8 cellular contexts compared by ENCODE assay signal in genomic region chr10:5888843-5889623, GRCh38. TPM values are rescaled to one million over a fixed set of nuclear protein-coding genes. Genes with fewer than 3 reads are reported as not detected.
DNase-seq lines count a peak whose midpoint lies in the region; ATAC-seq and TF ChIP-seq lines count a peak whose summit lies in the region.

No MANE protein-coding gene starts in this region.

- H3K36me3 Mint-ChIP-seq in brain, result peaks cover 37% of the 10 kb centered on the region

- H3K4me1 Mint-ChIP-seq in brain, result peaks cover 51% of the 10 kb centered on the region

- peak overlapping the region; percentile 95 to 99 (median 98) for H3K4me3 Mint-ChIP-seq in brain

- H3K27me3 Mint-ChIP-seq in brain, result no peaks in the 10 kb centered on the region

- peak; percentile 31 for ATAC-seq in HG03439 (IDR thresholded peaks at IDR 0.05; ENCODE audit: unreplicated experiment)

- no peaks in the 10 kb centered on the region for H3K9me3 Mint-ChIP-seq in brain

- DNase-seq in Ammon's horn (ENCODE audit: low spot score), result peak; percentile 30
- DNase-seq in GM19238 (ENCODE audit: insufficient read length, low spot score), result peak; percentile 37
- peak; percentile 10 to 42 (median 25) for DNase-seq in T-helper 1 cell
- peak; percentile 27 for DNase-seq in iris pigment epithelial cell (ENCODE audit: low read depth)
- DNase-seq in stimulated activated CD4-positive, alpha-beta T cell treated with anti-CD3 and anti-CD28 coated beads, Interleukin-1b, Interleukin-23, amount 100 ng/mL, for 24 hours (ENCODE audit: low read depth in 4 of 4, low spot score in 1 of 4), result peak in 3 of 4 experiments; percentile 10 to 21 (median 15)
- DNase-seq in AG08395 (ENCODE audit: low spot score), result no peak

- TF ChIP-seq CTCF in brain (conservative IDR thresholded peaks at IDR 0.05), result no peak

- H3K27ac Mint-ChIP-seq in brain, result peak overlapping the region; percentile 80 to 95 (median 93)

RNA-seq across cellular contexts. Expression of gene ANKRD16, which starts 0.7 kb away (rescaled TPM):
- polyA plus RNA-seq in brain (ENCODE audit: insufficient read depth, low read depth, low replicate concordance), result 8.5 TPM

RNA-seq across cellular contexts. Expression of gene FBH1, which starts 1.0 kb away (rescaled TPM):
- 66.3 TPM for polyA plus RNA-seq in brain (ENCODE audit: insufficient read depth, low read depth, low replicate concordance)
